Comparison of ENCODE assay signal across 8 cellular contexts in the genomic region with DNA sequence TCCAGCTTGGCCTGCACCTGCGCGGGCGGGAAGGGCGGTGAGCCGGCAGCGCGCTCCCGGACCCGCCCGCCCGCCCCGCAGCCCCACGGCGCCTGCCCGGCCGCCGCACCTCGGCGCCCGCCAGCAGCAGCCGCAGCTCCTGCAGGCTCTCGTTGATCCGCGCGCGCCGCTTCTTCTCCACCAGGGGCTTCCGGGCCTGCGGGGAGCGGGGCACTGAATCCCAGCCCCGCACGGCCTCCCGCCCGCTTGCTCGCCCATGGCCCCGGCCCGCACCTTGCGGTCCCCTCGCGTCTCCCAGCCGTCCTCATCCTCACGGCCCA. TPM values are rescaled to one million over a fixed set of nuclear protein-coding genes. Genes with fewer than 3 reads are reported as not detected.
A peak's percentile ranks its signal among the peaks of the same experiment; 100 is the strongest.
DNase-seq lines count a peak whose midpoint lies in the region; ATAC-seq and TF ChIP-seq lines count a peak whose summit lies in the region.

No MANE protein-coding gene starts in this region.

- H3K27me3 ChIP-seq in testis = no peaks in the 10 kb centered on the region

- H3K4me1 ChIP-seq in testis = peaks cover 25% of the 10 kb centered on the region

- ATAC-seq in GM18868 (IDR thresholded peaks at IDR 0.05; ENCODE audit: unreplicated experiment) (peak; percentile 5), HG03064 (IDR thresholded peaks at IDR 0.05; ENCODE audit: low read depth, unreplicated experiment) (peak; percentile 8), left colon (peak; percentile 14)

- peak overlapping the region; percentile 51 to 58 for H3K4me3 ChIP-seq in testis

- H3K27ac ChIP-seq in testis = no peak overlapping the region

- DNase-seq in activated naive CD4-positive, alpha-beta T cell treated with anti-CD3 and anti-CD28 coated beads, Interleukin-2, amount 50 U/mL, for 16 hours = peak; percentile 47
- DNase-seq in left colon = peak in 1 of 2 donors; percentile 61
- no peak for DNase-seq in testis
- DNase-seq in midbrain (lab: John Stamatoyannopoulos, UW) = no peak
- no peak for DNase-seq in NCI-H446 (lab: John Stamatoyannopoulos, UW)
- DNase-seq in DMS79 treated with DMSO at 0.1 percent for 48 hours (lab: John Stamatoyannopoulos, UW) = no peak

- TF ChIP-seq CTCF in testis (IDR thresholded peaks at IDR 0.05) = no peak

- WGBS in testis, 2 donors = 0% methylated on average over 15 to 42 of the region's 42 CpGs

- no peaks in the 10 kb centered on the region for H3K9me3 ChIP-seq in testis

- intact Hi-C loops in left colon (cut with DNase I, micrococcal nuclease) (no loop called here), testis (cut with DNase I; ENCODE audit: low total_unique reads) (no loop called here)

- H3K36me3 ChIP-seq in testis (ENCODE audit: low read depth, missing control alignments) = no peaks in the 10 kb centered on the region

- no peak for TF ChIP-seq POLR2A in testis (IDR thresholded peaks at IDR 0.05)

RNA-seq across cellular contexts. Expression of a gene that starts 0.3 kb away (rescaled TPM):
- total RNA-seq in left colon = 10 to 100 TPM; 32.0 to 54.8 TPM
- 10 to 100 TPM; 22.0 to 40.3 TPM for total RNA-seq in testis
- polyA plus RNA-seq in testis (ENCODE audit: insufficient read depth, low read depth, low replicate concordance) = 21.3 TPM

RNA-seq across cellular contexts. Expression of a gene that starts 36.0 kb away (rescaled TPM):
- total RNA-seq in left colon (10 to 100 TPM; 32.7 to 38.6 TPM), testis (10 to 100 TPM; 59.8 to 65.3 TPM)
- 44.8 TPM for polyA plus RNA-seq in testis (ENCODE audit: insufficient read depth, low read depth, low replicate concordance)

RNA-seq across cellular contexts. Expression of a gene that starts 48.9 kb away (rescaled TPM):
- total RNA-seq in left colon (10 to 100 TPM; 16.9 to 35.4 TPM), testis (10 to 100 TPM; 55.5 to 59.1 TPM)
- 29.8 TPM for polyA plus RNA-seq in testis (ENCODE audit: insufficient read depth, low read depth, low replicate concordance)
